Comparison of ENCODE assay signal across 8 cellular contexts in genomic region chr12:93468008-93468371, GRCh38. TPM values are rescaled to one million over a fixed set of nuclear protein-coding genes. Genes with fewer than 3 reads are reported as not detected.
DNase-seq lines count a peak whose midpoint lies in the region; ATAC-seq and TF ChIP-seq lines count a peak whose summit lies in the region.

No MANE protein-coding gene starts in this region.

- peaks cover 31% of the 10 kb centered on the region for H3K4me1 Mint-ChIP-seq in T-helper 1 cell treated with Interleukin-12 subunit alpha and Interleukin-12 subunit beta and Interleukin-4 antibody, amounts not matched to agents 30 μg/mL and 1 μg/mL, for 36 hours (ENCODE audit: low read depth)
- H3K4me1 Mint-ChIP-seq in T-helper 17 cell = peaks cover 19% of the 10 kb centered on the region

- H3K4me3 Mint-ChIP-seq in T-helper 1 cell treated with Interleukin-12 subunit alpha and Interleukin-12 subunit beta and Interleukin-4 antibody, amounts not matched to agents 30 μg/mL and 1 μg/mL, for 36 hours = peak overlapping the region; percentile 89
- peak overlapping the region; percentile 91 for H3K4me3 Mint-ChIP-seq in T-helper 17 cell

- intact Hi-C loops in left ventricle myocardium inferior (cut with micrococcal nuclease) = no loop called here
- intact Hi-C loops in spleen (cut with DNase I; ENCODE audit: low total_unique reads) = no loop called here

- no peaks in the 10 kb centered on the region for H3K27me3 ChIP-seq in left ventricle myocardium inferior (ENCODE audit: low read depth)
- H3K27me3 ChIP-seq in spleen (replicated peaks in 1 of 7) = no peaks in the 10 kb centered on the region

- H3K9me3 Mint-ChIP-seq in T-helper 1 cell treated with Interleukin-12 subunit alpha and Interleukin-12 subunit beta and Interleukin-4 antibody, amounts not matched to agents 30 μg/mL and 1 μg/mL, for 36 hours = no peaks in the 10 kb centered on the region

- no peaks in the 10 kb centered on the region for H3K27me3 Mint-ChIP-seq in T-helper 1 cell treated with Interleukin-12 subunit alpha and Interleukin-12 subunit beta and Interleukin-4 antibody, amounts not matched to agents 30 μg/mL and 1 μg/mL, for 36 hours (ENCODE audit: low read depth)
- no peaks in the 10 kb centered on the region for H3K27me3 Mint-ChIP-seq in T-helper 17 cell

- H3K4me1 ChIP-seq in left ventricle myocardium inferior = peaks cover 38% of the 10 kb centered on the region
- peaks cover 8 to 45% (median 29%) of the 10 kb centered on the region in 6 donors for H3K4me1 ChIP-seq in spleen

- ATAC-seq in HG02884 (IDR thresholded peaks at IDR 0.05; ENCODE audit: unreplicated experiment) (peak; percentile 24), T-helper 17 cell (no peak)

- TF ChIP-seq CTCF in left ventricle myocardium inferior (IDR thresholded peaks at IDR 0.05; ENCODE audit: borderline replicate concordance) = no peak
- no peak for TF ChIP-seq CTCF in spleen (IDR thresholded peaks at IDR 0.05 in 8 of 11, conservative IDR thresholded peaks at IDR 0.05 in 3 of 11)

- DNase-seq in T-helper 1 cell (no peak), T-helper 17 cell (no peak), left ventricle myocardium inferior (no peak), spleen (no peak), HPDE6-E6E7 (ENCODE audit: extremely low spot score) (no peak), kidney glomerular epithelial cell (lab: John Stamatoyannopoulos, UW) (no peak)

- peak overlapping the region; percentile 96 for H3K27ac Mint-ChIP-seq in T-helper 1 cell treated with Interleukin-12 subunit alpha and Interleukin-12 subunit beta and Interleukin-4 antibody, amounts not matched to agents 30 μg/mL and 1 μg/mL, for 36 hours
- H3K27ac Mint-ChIP-seq in T-helper 17 cell = peak overlapping the region; percentile 93

- H3K27ac ChIP-seq in left ventricle myocardium inferior (replicated peaks) (peak overlapping the region; percentile 90), spleen (peak overlapping the region; percentile 72 to 96 (median 93))

- no peaks in the 10 kb centered on the region for H3K9me3 ChIP-seq in T-helper 17 cell (ENCODE audit: control insufficient read depth, low read length, poor library complexity, severe bottlenecking)
- no peaks in the 10 kb centered on the region for H3K9me3 ChIP-seq in left ventricle myocardium inferior (replicated peaks)
- no peaks in the 10 kb centered on the region for H3K9me3 ChIP-seq in spleen

- H3K4me3 ChIP-seq in left ventricle myocardium inferior (peak overlapping the region; percentile 74), spleen (peak overlapping the region; percentile 48 to 84 (median 67))

- TF ChIP-seq POLR2A in spleen (IDR thresholded peaks at IDR 0.05) = no peak

- peaks cover 15% of the 10 kb centered on the region for H3K36me3 Mint-ChIP-seq in T-helper 1 cell treated with Interleukin-12 subunit alpha and Interleukin-12 subunit beta and Interleukin-4 antibody, amounts not matched to agents 30 μg/mL and 1 μg/mL, for 36 hours (ENCODE audit: low read depth)
- peaks cover 9% of the 10 kb centered on the region for H3K36me3 Mint-ChIP-seq in T-helper 17 cell (ENCODE audit: low read depth)

- H3K36me3 ChIP-seq in left ventricle myocardium inferior (peaks cover 28% of the 10 kb centered on the region), spleen (peaks cover 0 to 38% (median 9%) of the 10 kb centered on the region in 6 donors)

- WGBS in spleen, 5 donors = 4 to 14% (median 9%) methylated on average over 7 of the region's 7 CpGs

RNA-seq across cellular contexts. Expression of gene MRPL42, which starts 0.7 kb away (rescaled TPM):
- total RNA-seq in T-helper 17 cell (10 to 100 TPM; 34.7 to 39.9 TPM), left ventricle myocardium inferior (47.0 TPM), spleen (10 to 100 TPM; 37.2 to 56.8 (median 46.6) TPM)
- 10 to 100 TPM; 17.9 to 31.1 (median 30.2) TPM for polyA plus RNA-seq in spleen

RNA-seq across cellular contexts. Expression of gene UBE2N, which starts 26.2 kb away (rescaled TPM):
- total RNA-seq in T-helper 17 cell (10 to 100 TPM; 94.1 to 99.6 TPM), left ventricle myocardium inferior (86.3 TPM), spleen (10 to 100 TPM; 33.5 to 84.4 (median 60.1) TPM)
- 10 to 100 TPM; 57.1 to 81.8 (median 80.9) TPM for polyA plus RNA-seq in spleen
